ENCODE assay signal across 8 cellular contexts in the genomic region with DNA sequence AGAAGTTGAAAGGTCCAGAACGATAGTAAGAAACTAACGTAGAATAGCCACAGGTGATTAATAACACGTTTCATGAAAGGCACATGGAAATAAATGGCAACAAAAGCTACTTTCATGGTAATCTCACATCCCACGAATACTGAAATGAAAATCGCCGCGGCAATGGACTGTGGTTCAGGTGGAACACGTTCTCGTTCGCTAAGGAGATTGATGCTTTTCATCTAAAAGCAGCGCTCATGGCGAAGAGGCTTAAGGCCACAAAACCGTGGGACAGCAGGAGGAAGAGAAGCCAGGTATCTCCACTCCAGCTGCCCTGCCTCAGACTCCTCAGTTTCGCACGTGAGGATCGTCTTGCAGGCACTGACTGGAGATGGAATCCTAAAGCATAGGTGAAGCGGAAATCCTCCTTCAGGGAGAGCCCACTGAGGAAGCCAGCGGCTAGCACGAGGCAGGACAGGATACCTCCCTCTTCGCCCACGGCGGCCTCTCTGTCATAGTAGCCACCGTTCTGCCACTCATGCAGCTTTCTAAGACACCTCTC. TPM values are rescaled to one million over a fixed set of nuclear protein-coding genes. Genes with fewer than 3 reads are reported as not detected.
DNase-seq lines count a peak whose midpoint lies in the region; ATAC-seq, FAIRE-seq and TF ChIP-seq lines count a peak whose summit lies in the region.

No MANE protein-coding gene starts in this region.

- H3K4me3 Mint-ChIP-seq in naive B cell = peak overlapping the region; percentile 87 to 100 (median 98)

- TF ChIP-seq POLR2A in A549 (IDR thresholded peaks at IDR 0.05; ENCODE audit: low read length) (no peak), Peyer's patch (IDR thresholded peaks at IDR 0.05) (no peak)

- H3K4me2 ChIP-seq in A549 = peak overlapping the region; percentile 87

- peak; percentile 42 to 58 for ATAC-seq in A549
- ATAC-seq in GM18519 (IDR thresholded peaks at IDR 0.05; ENCODE audit: low FRiP score, unreplicated experiment) = peak; percentile 5
- ATAC-seq in HG03066 (IDR thresholded peaks at IDR 0.05; ENCODE audit: low read depth, unreplicated experiment) = peak; percentile 16
- ATAC-seq in naive B cell (ENCODE audit: low read depth in 2 of 2) = peak; percentile 3

- H3K9me3 ChIP-seq in A549 = no peaks in the 10 kb centered on the region
- no peaks in the 10 kb centered on the region for H3K9me3 ChIP-seq in Peyer's patch
- H3K9me3 ChIP-seq in ectodermal cell (ENCODE audit: control insufficient read depth, low read length) = no peaks in the 10 kb centered on the region

- TF ChIP-seq RAD21 in A549 (conservative IDR thresholded peaks at IDR 0.05 in 1 of 2, IDR thresholded peaks at IDR 0.05 in 1 of 2) = no peak

- no peaks in the 10 kb centered on the region for H3K27me3 ChIP-seq in Peyer's patch
- H3K27me3 ChIP-seq in ectodermal cell (ENCODE audit: control insufficient read depth, insufficient read depth, low read length, poor library complexity, severe bottlenecking) = peaks cover 24% of the 10 kb centered on the region

- H3K27ac ChIP-seq in A549 (peak overlapping the region; percentile 76 to 94), Peyer's patch (peak overlapping the region; percentile 78 to 92 (median 88)), ectodermal cell (ENCODE audit: insufficient read depth, low read depth, low read length, poor library complexity, severe bottlenecking) (peak overlapping the region; percentile 58)

- DNase-seq in A549 (ENCODE audit: low read depth in 1 of 2, low spot score in 1 of 2) = peak in 1 of 2 experiments; percentile 27
- DNase-seq in Peyer's patch = peak in 1 of 3 donors; percentile 17
- no peak for DNase-seq in naive B cell
- no peak for DNase-seq in SKM-1 (lab: John Stamatoyannopoulos, UW; ENCODE audit: unreplicated experiment)
- no peak for DNase-seq in epidermal melanocyte (ENCODE audit: insufficient read length, low spot score)

- peak overlapping the region in 3 of 6 donors; percentile 46 to 96 (median 84) for H3K27ac Mint-ChIP-seq in naive B cell

- no peaks in the 10 kb centered on the region for H3K36me3 Mint-ChIP-seq in naive B cell

- H3K27me3 Mint-ChIP-seq in naive B cell = peaks cover 5 to 15% (median 6%) of the 10 kb centered on the region in 3 donors

- H3K4me3 ChIP-seq in A549 (peak overlapping the region; percentile 76), Peyer's patch (peak overlapping the region; percentile 73 to 88 (median 80)), ectodermal cell (ENCODE audit: insufficient read depth, low read depth, low read length) (peak overlapping the region; percentile 85)

- H3K36me3 ChIP-seq in Peyer's patch = no peaks in the 10 kb centered on the region
- no peaks in the 10 kb centered on the region for H3K36me3 ChIP-seq in ectodermal cell (ENCODE audit: control insufficient read depth, insufficient read depth, low read length)

- POLR2A ChIA-PET in A549 (lab: Yijun Ruan, JAX) = interaction anchor here (0.8 to 2.3 kb wide), 7 partner anchors 10 to 852 kb away, joined by 3 to 11 read pairs (median 6); partner anchors contain the start of genes ATP6V1D, EIF2S1 and PALS1

- FAIRE-seq in A549 (lab: Jason Lieb, UNC) = no peak

- WGBS in A549 (ENCODE audit: missing lambda C conversion rate) = 5% methylated on average over 21 of the region's 23 CpGs
- WGBS in ectodermal cell, 2 experiments = 18 to 19% methylated on average over 23 of the region's 23 CpGs

- no peak for TF ChIP-seq CTCF in A549 (IDR thresholded peaks at IDR 0.05)
- no peak for TF ChIP-seq CTCF in Peyer's patch (IDR thresholded peaks at IDR 0.05)

- no peaks in the 10 kb centered on the region for H3K9me3 Mint-ChIP-seq in naive B cell

- no peak for TF ChIP-seq EP300 in A549 (IDR thresholded peaks at IDR 0.05)

- peaks cover 22 to 27% (median 24%) of the 10 kb centered on the region in 3 donors for H3K4me1 Mint-ChIP-seq in naive B cell

- CTCF ChIA-PET in A549 (lab: Yijun Ruan, JAX) = interaction anchor here (0.7 to 2.1 kb wide), 5 partner anchors 9 to 248 kb away, joined by 3 to 12 read pairs (median 4); no protein-coding TSS in a partner anchor

- peaks cover 11% of the 10 kb centered on the region; the same call in 2 of the 3 replicates for H3K4me1 ChIP-seq in A549
- peaks cover 0 to 7% (median 0%) of the 10 kb centered on the region in 4 donors for H3K4me1 ChIP-seq in Peyer's patch
- peaks cover 4% of the 10 kb centered on the region for H3K4me1 ChIP-seq in ectodermal cell (ENCODE audit: control insufficient read depth, insufficient read depth, low read length)

TF ChIP-seq in A549, 52 proteins besides CTCF, POLR2A, EP300 and RAD21:
- TF ChIP-seq RNF2 (IDR thresholded peaks at IDR 0.05; ENCODE audit: borderline replicate concordance, low read depth) = 0 out of 2 replicates have a peak, but pooled peaks have one; percentile 29
- no peak for TF ChIP-seq TP53 (CRISPR knock-in tag; IDR thresholded peaks at IDR 0.05)

RNA-seq across cellular contexts. Expression of gene GPHN, which starts 0.7 kb away (rescaled TPM):
- 15.5 and 17.6 TPM in 2 replicates for polyA plus RNA-seq in A549 (2011; rRNA removed)
- 7.9 and 9.7 TPM in 2 replicates for polyA plus RNA-seq in A549 (2012; cell fraction: cytosol; rRNA removed)
- polyA plus RNA-seq in A549 (2012; cell fraction: nucleus; rRNA removed) = 9.4 and 10.4 TPM in 2 replicates
- polyA plus RNA-seq in A549 (2017; fragmentation: RNase III; extraction: RNeasy Plus Mini Kit Qiagen cat#74134 plus additional on column Dnase treatment) = 12.7 to 16.3 TPM (median 12.8 TPM) in 3 replicates
- polyA minus RNA-seq in A549 (2011; rRNA and poly(A)+ RNA removed) = 28.8 and 34.9 TPM in 2 replicates
- total RNA-seq in Peyer's patch = 10 to 100 TPM; 10.7 to 47.0 (median 28.2) TPM
- polyA plus RNA-seq in ectodermal cell (2013, experiment 1 of 4) = 28.7 TPM
- polyA plus RNA-seq in ectodermal cell (2013, experiment 2 of 4) = 25.2 TPM
- 24.2 TPM for polyA plus RNA-seq in ectodermal cell (2013, experiment 3 of 4)
- polyA plus RNA-seq in ectodermal cell (2013, experiment 4 of 4) = 26.8 TPM
- polyA plus RNA-seq in naive B cell (ENCODE audit: low read depth in 6 of 6) = 1 to 10 TPM in 5 of 6 donors, under 1 TPM in 1; 0.10 to 9.7 (median 4.1) TPM

RNA-seq across cellular contexts. Expression of gene CCDC196, which starts 21.1 kb away (rescaled TPM):
- polyA plus RNA-seq in A549 (2011; rRNA removed) (not detected in 2 replicates), A549 (2017; fragmentation: RNase III; extraction: RNeasy Plus Mini Kit Qiagen cat#74134 plus additional on column Dnase treatment) (not detected in 3 replicates), naive B cell (ENCODE audit: low read depth in 6 of 6) (not detected)
- not detected in 2 replicates for polyA plus RNA-seq in A549 (2012; cell fraction: cytosol; rRNA removed)
- polyA plus RNA-seq in A549 (2012; cell fraction: nucleus; rRNA removed) = not detected in 2 replicates
- polyA minus RNA-seq in A549 (2011; rRNA and poly(A)+ RNA removed) = not detected in 2 replicates
- total RNA-seq in Peyer's patch = not detected
- polyA plus RNA-seq in ectodermal cell (2013, experiment 1 of 4) = not detected
- polyA plus RNA-seq in ectodermal cell (2013, experiment 2 of 4) = not detected
- polyA plus RNA-seq in ectodermal cell (2013, experiment 3 of 4) = not detected
- not detected for polyA plus RNA-seq in ectodermal cell (2013, experiment 4 of 4)
